ENCODE assay signal across 25 cellular contexts in genomic region chr5:158522761-158523160, GRCh38.
DNase-seq lines count a peak whose midpoint lies in the region; ATAC-seq and TF ChIP-seq lines count a peak whose summit lies in the region.
"Had no signal": no experiment of that assay in that cellular context is flagged by ENCODE, and none has a peak within 500 bp of the region (broad histone marks: within the 10 kb centered on the region; RNA-seq: fewer than 3 reads in every experiment).

No MANE protein-coding gene starts in this region.

- H3K9me3 ChIP-seq in esophagus muscularis mucosa (no peaks in the 10 kb centered on the region), left ventricle myocardium inferior (replicated peaks) (no peaks in the 10 kb centered on the region)
- H3K9me3 ChIP-seq: spleen had no signal

- DNase-seq in AG10803 (ENCODE audit: low read depth) (peak; percentile 81), esophagus muscularis mucosa (ENCODE audit: extremely low spot score) (peak; percentile 77), left ventricle myocardium inferior (peak; percentile 28), sciatic nerve (ENCODE audit: low spot score) (no peak), NCI-H69 (lab: John Stamatoyannopoulos, UW) (no peak), NCI-H2196 treated with DMSO at 0.1 percent for 48 hours (lab: John Stamatoyannopoulos, UW; ENCODE audit: unreplicated experiment) (no peak), NCI-H2227 (lab: John Stamatoyannopoulos, UW; ENCODE audit: unreplicated experiment) (no peak)
- DNase-seq: activated effector memory CD4-positive, alpha-beta T cell treated with anti-CD3 and anti-CD28 coated beads, Interleukin-2, amount 50 U/mL, for 16 hours; activated naive CD8-positive, alpha-beta T cell treated with anti-CD3 and anti-CD28 coated beads for 36 hours; cerebellar nuclear complex; DMS79; GDM1; hippocampal formation; Karpas-422; left colon; naive thymus-derived CD8-positive, alpha-beta T cell; NCI-H2171; NCI-H524; occipital lobe; PC-3; spleen; trophoblast cell had no signal

- peak overlapping the region in 2 of 4 donors; percentile 17 to 24 for H3K27ac ChIP-seq in esophagus muscularis mucosa (replicated peaks in 1 of 4)
- H3K27ac ChIP-seq in left ventricle myocardium inferior (replicated peaks): peak overlapping the region; percentile 68
- H3K27ac ChIP-seq: C4-2B, HL-60, spleen had no signal

- H3K27me3 ChIP-seq in esophagus muscularis mucosa (no peaks in the 10 kb centered on the region), left ventricle myocardium inferior (ENCODE audit: low read depth) (no peaks in the 10 kb centered on the region)
- H3K27me3 ChIP-seq: spleen had no signal

- no peak for TF ChIP-seq EP300 in esophagus muscularis mucosa (IDR thresholded peaks at IDR 0.05)

- H3K4me3 ChIP-seq in AG10803 (ENCODE audit: low read length) (no peak overlapping the region), esophagus muscularis mucosa (no peak overlapping the region), left ventricle myocardium inferior (no peak overlapping the region)
- H3K4me3 ChIP-seq: spleen had no signal

- intact Hi-C loops in esophagus muscularis mucosa (cut with DNase I) (no loop called here), left ventricle myocardium inferior (cut with micrococcal nuclease) (no loop called here), sciatic nerve (cut with DNase I) (no loop called here)

- H3K4me1 ChIP-seq in esophagus muscularis mucosa (peaks cover 0 to 15% (median 4%) of the 10 kb centered on the region in 4 donors), left ventricle myocardium inferior (peaks cover 22% of the 10 kb centered on the region)
- H3K4me1 ChIP-seq: spleen had no signal

- TF ChIP-seq POLR2A in esophagus muscularis mucosa (IDR thresholded peaks at IDR 0.05; ENCODE audit: low read depth) (no peak), GM18505 (IDR thresholded peaks at IDR 0.05; ENCODE audit: borderline replicate concordance, extremely low read depth, insufficient read depth, insufficient read length) (no peak)

- TF ChIP-seq CTCF in AG10803 (conservative IDR thresholded peaks at IDR 0.05; ENCODE audit: low read length): no peak
- no peak for TF ChIP-seq CTCF in esophagus muscularis mucosa (IDR thresholded peaks at IDR 0.05)
- no peak for TF ChIP-seq CTCF in left ventricle myocardium inferior (IDR thresholded peaks at IDR 0.05; ENCODE audit: borderline replicate concordance)

- peak; percentile 85 for ATAC-seq in sciatic nerve
- no peak for ATAC-seq in GM18505 (IDR thresholded peaks at IDR 0.05; ENCODE audit: unreplicated experiment)
- ATAC-seq: left colon; naive thymus-derived CD8-positive, alpha-beta T cell; PC-3 had no signal

- WGBS in esophagus muscularis mucosa: 34% methylated on average over 3 of the region's 3 CpGs

- H3K36me3 ChIP-seq in esophagus muscularis mucosa (no peaks in the 10 kb centered on the region), left ventricle myocardium inferior (no peaks in the 10 kb centered on the region)
- H3K36me3 ChIP-seq: spleen had no signal

Comparison
In these comparisons a context has a peak if more than half of its experiments do, and no peak if none do; other contexts are left out.
1. DNase-seq: peak in AG10803 (single experiment), esophagus muscularis mucosa (single experiment) and left ventricle myocardium inferior (single experiment); none in sciatic nerve (single experiment), NCI-H69 (single experiment), NCI-H2196 treated with DMSO at 0.1 percent for 48 hours (single experiment) and NCI-H2227 (single experiment).